16 cellular contexts compared by ENCODE assay signal in genomic region chr2:27871805-27872204, GRCh38.
"Had no signal": no experiment of that assay in that cellular context is flagged by ENCODE, and none has a peak within 500 bp of the region (broad histone marks: within the 10 kb centered on the region; RNA-seq: fewer than 3 reads in every experiment).

No MANE protein-coding gene starts in this region.

- DNase-seq: activated CD4-positive, alpha-beta memory T cell treated with anti-CD3 and anti-CD28 coated beads for 36 hours; activated gamma-delta T cell; activated naive CD8-positive, alpha-beta T cell treated with anti-CD3 and anti-CD28 coated beads for 36 hours; activated T-cell treated with anti-CD3 and anti-CD28 coated beads, Interleukin-2, amount 50 U/mL, for 48 hours; anterior cingulate cortex; gastrocnemius medialis; heart right ventricle; islet precursor cell; mammary epithelial cell; occipital lobe; sigmoid colon; stimulated activated CD4-positive, alpha-beta T cell treated with anti-CD3 and anti-CD28 coated beads, Interleukin-4, amount 100 ng/mL, for 4 hours; stimulated activated naive CD8-positive, alpha-beta T cell treated with anti-CD3 and anti-CD28 coated beads, Interleukin-15, amount 100 ng/mL, for 72 hours; T-helper 17 cell had no signal

- H3K27ac Mint-ChIP-seq: activated CD4-positive, alpha-beta memory T cell treated with anti-CD3 and anti-CD28 coated beads for 36 hours; activated naive CD8-positive, alpha-beta T cell treated with anti-CD3 and anti-CD28 coated beads for 36 hours; stimulated activated naive CD8-positive, alpha-beta T cell treated with anti-CD3 and anti-CD28 coated beads, Interleukin-15, amount 100 ng/mL, for 72 hours; T-helper 17 cell had no signal

- H3K27me3 Mint-ChIP-seq: activated CD4-positive, alpha-beta memory T cell treated with anti-CD3 and anti-CD28 coated beads for 36 hours; activated naive CD8-positive, alpha-beta T cell treated with anti-CD3 and anti-CD28 coated beads for 36 hours; stimulated activated naive CD8-positive, alpha-beta T cell treated with anti-CD3 and anti-CD28 coated beads, Interleukin-15, amount 100 ng/mL, for 72 hours; T-helper 17 cell had no signal

- H3K4me1 Mint-ChIP-seq: activated naive CD8-positive, alpha-beta T cell treated with anti-CD3 and anti-CD28 coated beads for 36 hours; stimulated activated naive CD8-positive, alpha-beta T cell treated with anti-CD3 and anti-CD28 coated beads, Interleukin-15, amount 100 ng/mL, for 72 hours had no signal

- ATAC-seq: gastrocnemius medialis; heart right ventricle; left lobe of liver; natural killer cell treated with Interleukin-12 subunit alpha and Interleukin-12 subunit beta and Interleukin-15 and Interleukin-18, amount 100 ng/mL, for 72 hours; stimulated activated naive CD8-positive, alpha-beta T cell treated with anti-CD3 and anti-CD28 coated beads, Interleukin-15, amount 100 ng/mL, for 72 hours; T-helper 17 cell had no signal

- H3K4me3 Mint-ChIP-seq: activated CD4-positive, alpha-beta memory T cell treated with anti-CD3 and anti-CD28 coated beads for 36 hours; activated naive CD8-positive, alpha-beta T cell treated with anti-CD3 and anti-CD28 coated beads for 36 hours; natural killer cell treated with Interleukin-12 subunit alpha and Interleukin-12 subunit beta and Interleukin-15 and Interleukin-18, amount 100 ng/mL, for 72 hours; stimulated activated naive CD8-positive, alpha-beta T cell treated with anti-CD3 and anti-CD28 coated beads, Interleukin-15, amount 100 ng/mL, for 72 hours; T-helper 17 cell had no signal

- H3K9me3 Mint-ChIP-seq: natural killer cell treated with Interleukin-12 subunit alpha and Interleukin-12 subunit beta and Interleukin-15 and Interleukin-18, amount 100 ng/mL, for 72 hours had no signal
